25 cellular contexts compared by ENCODE assay signal in the genomic region with DNA sequence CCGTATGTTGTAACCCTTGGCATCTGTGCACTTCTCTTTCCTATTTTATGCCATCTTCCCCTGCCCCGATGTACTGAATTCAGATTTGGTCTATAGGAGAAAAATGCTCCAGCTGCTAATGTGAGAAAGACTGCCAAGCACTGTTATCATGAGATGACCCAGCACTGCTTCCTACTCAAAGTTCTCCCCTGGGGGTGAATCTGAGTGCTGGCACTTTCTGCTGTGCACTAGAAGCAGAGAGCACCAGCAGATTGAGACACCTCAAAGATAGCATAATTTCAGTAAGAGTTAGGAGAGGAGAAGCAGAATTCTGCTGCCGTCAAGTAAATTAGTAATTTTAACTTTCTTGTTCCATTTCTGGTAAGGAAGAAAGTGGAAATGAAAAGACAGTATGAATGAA.
A peak's percentile ranks its signal among the peaks of the same experiment; 100 is the strongest.
DNase-seq lines count a peak whose midpoint lies in the region; ATAC-seq and TF ChIP-seq lines count a peak whose summit lies in the region.
"Had no signal": no experiment of that assay in that cellular context is flagged by ENCODE, and none has a peak within 500 bp of the region (broad histone marks: within the 10 kb centered on the region; RNA-seq: fewer than 3 reads in every experiment).

No MANE protein-coding gene starts in this region.

- no peaks in the 10 kb centered on the region for H3K9me3 ChIP-seq in GM23248 (ENCODE audit: low read depth)
- H3K9me3 ChIP-seq in Karpas-422 (ENCODE audit: low read length): no peaks in the 10 kb centered on the region
- no peaks in the 10 kb centered on the region; the same call in 1 of the 2 replicates for H3K9me3 ChIP-seq in SK-N-SH
- H3K9me3 ChIP-seq: Caco-2 had no signal

- in situ Hi-C loops in GM23248 (cut with MboI): no loop called here

- H2AFZ ChIP-seq in GM23248 (no peak overlapping the region), Karpas-422 (ENCODE audit: low read length) (no peak overlapping the region), SK-N-SH (ENCODE audit: low read depth) (no peak overlapping the region)
- H2AFZ ChIP-seq: parathyroid adenoma had no signal

- no peak for ATAC-seq in HG03460 (IDR thresholded peaks at IDR 0.05; ENCODE audit: unreplicated experiment)
- ATAC-seq: activated T-cell treated with anti-CD3 and anti-CD28 coated beads, Interleukin-2, amount 50 U/mL, for 72 hours; left lobe of liver; PC-3; stimulated activated memory B cell treated with anti-CD40 and anti-IgM and Interleukin-4, amounts not matched to agents 10 μg/mL and 1 μg/mL and 100 μg/mL, for 72 hours; T-helper 17 cell had no signal

- H3K9me3 Mint-ChIP-seq in T-helper 2 cell treated with Interferon-gamma antibody and Interleukin-4, amounts not matched to agents 5 μg/mL and 100 μg/mL, for 36 hours: no peaks in the 10 kb centered on the region
- H3K9me3 Mint-ChIP-seq: activated CD4-positive, alpha-beta memory T cell treated with anti-CD3 and anti-CD28 coated beads for 36 hours; activated T-cell treated with anti-CD3 and anti-CD28 coated beads, Interleukin-2, amount 50 U/mL, for 72 hours; stimulated activated memory B cell treated with anti-CD40 and anti-IgM and Interleukin-4, amounts not matched to agents 10 μg/mL and 1 μg/mL and 100 μg/mL, for 72 hours; type B pancreatic cell had no signal

- peak in 1 of 2 experiments; percentile 43; a peak in 1 of 4 replicates for TF ChIP-seq EP300 in SK-N-SH (IDR thresholded peaks at IDR 0.05; ENCODE audit: borderline replicate concordance in 1 of 2, low read depth in 1 of 2, low read length in 1 of 2)

- H3K27me3 ChIP-seq in GM23248 (replicated peaks; ENCODE audit: insufficient read depth) (no peaks in the 10 kb centered on the region), Karpas-422 (ENCODE audit: low read length) (no peaks in the 10 kb centered on the region), SK-N-SH (ENCODE audit: insufficient read depth) (no peaks in the 10 kb centered on the region)

- intact Hi-C loops in cardiac septum (cut with DNase I): no loop called here

- H3K9ac ChIP-seq in GM23248 (no peak overlapping the region), Karpas-422 (ENCODE audit: low read length) (no peak overlapping the region), SK-N-SH (no peak overlapping the region)
- H3K9ac ChIP-seq: parathyroid adenoma had no signal

- H3K79me2 ChIP-seq in GM23248 (ENCODE audit: insufficient read depth) (no peaks in the 10 kb centered on the region), Karpas-422 (ENCODE audit: low read length) (peaks cover 13% of the 10 kb centered on the region), SK-N-SH (ENCODE audit: insufficient read depth) (no peaks in the 10 kb centered on the region)
- H3K79me2 ChIP-seq: parathyroid adenoma had no signal

- CTCF ChIA-PET in SK-N-SH (lab: Yijun Ruan, JAX): interaction anchor here (0.7 to 1.1 kb wide), 2 partner anchors 15 to 23 kb away, joined by 3 read pairs; no protein-coding TSS in a partner anchor

- H3K4me2 ChIP-seq in GM23248 (ENCODE audit: unreplicated experiment) (no peak overlapping the region), Karpas-422 (ENCODE audit: low read depth, low read length, poor library complexity, severe bottlenecking) (no peak overlapping the region), SK-N-SH (no peak overlapping the region)

- H3F3A ChIP-seq in GM23248 (ENCODE audit: insufficient read depth): no peaks in the 10 kb centered on the region
- H3F3A ChIP-seq in SK-N-SH (replicated peaks; ENCODE audit: insufficient read depth): peaks cover 2% of the 10 kb centered on the region

- H3K4me1 Mint-ChIP-seq in T-helper 2 cell treated with Interferon-gamma antibody and Interleukin-4, amounts not matched to agents 5 μg/mL and 100 μg/mL, for 36 hours (ENCODE audit: low read depth): no peaks in the 10 kb centered on the region
- H3K4me1 Mint-ChIP-seq: stimulated activated memory B cell treated with anti-CD40 and anti-IgM and Interleukin-4, amounts not matched to agents 10 μg/mL and 1 μg/mL and 100 μg/mL, for 72 hours had no signal

- H3K4me1 ChIP-seq in GM23248 (ENCODE audit: insufficient read depth) (no peaks in the 10 kb centered on the region), Karpas-422 (ENCODE audit: low read length) (peaks cover 9% of the 10 kb centered on the region), SK-N-SH (ENCODE audit: control insufficient read depth in 1 of 2, insufficient read depth in 2 of 2, low read depth in 1 of 2, low read length in 1 of 2) (peaks cover 0 to 4% of the 10 kb centered on the region in 2 experiments; a peak in 2 of 4 replicates)
- H3K4me1 ChIP-seq: parathyroid adenoma had no signal

- H3K27ac ChIP-seq in GM23248 (no peak overlapping the region), Karpas-422 (ENCODE audit: low read length) (peak overlapping the region; percentile 19; the same call in 1 of the 2 replicates), SK-N-SH (ENCODE audit: low read depth in 2 of 2, low read length in 1 of 2) (no peak overlapping the region)
- H3K27ac ChIP-seq: parathyroid adenoma had no signal

- no peak for TF ChIP-seq RAD21 in SK-N-SH (IDR thresholded peaks at IDR 0.05; ENCODE audit: low read length)

- no peak overlapping the region for H3K4me3 Mint-ChIP-seq in T-helper 2 cell treated with Interferon-gamma antibody and Interleukin-4, amounts not matched to agents 5 μg/mL and 100 μg/mL, for 36 hours
- H3K4me3 Mint-ChIP-seq: activated CD4-positive, alpha-beta memory T cell treated with anti-CD3 and anti-CD28 coated beads for 36 hours; activated T-cell treated with anti-CD3 and anti-CD28 coated beads, Interleukin-2, amount 50 U/mL, for 72 hours; stimulated activated memory B cell treated with anti-CD40 and anti-IgM and Interleukin-4, amounts not matched to agents 10 μg/mL and 1 μg/mL and 100 μg/mL, for 72 hours; T-helper 17 cell; type B pancreatic cell had no signal

- DNase-seq in GM23248: peak; percentile 5
- peak; percentile 66 for DNase-seq in Karpas-422
- peak; percentile 53 for DNase-seq in SK-N-SH
- DNase-seq in foreskin melanocyte: peak; percentile 44
- no peak for DNase-seq in T-helper 2 cell treated with Interferon-gamma antibody and Interleukin-4, amounts not matched to agents 5 μg/mL and 100 μg/mL, for 36 hours (ENCODE audit: low spot score)
- DNase-seq in cardiac septum (ENCODE audit: low spot score): no peak
- DNase-seq: activated CD4-positive, alpha-beta memory T cell treated with anti-CD3 and anti-CD28 coated beads for 36 hours; activated CD4-positive, CD25-positive, alpha-beta regulatory T cell treated with anti-CD3 and anti-CD28 coated beads, Interleukin-2, amount 50 U/mL, for 72 hours; activated T-cell treated with anti-CD3 and anti-CD28 coated beads, Interleukin-2, amount 50 U/mL, for 72 hours; C1 segment of cervical spinal cord; Caco-2; GOT3; mesenchymal stem cell; MV-4-11; NCI-H1436 treated with DMSO at 0.1 percent for 48 hours; NCI-H2081 treated with DMSO at 0.1 percent for 48 hours; NCI-H510A treated with DMSO at 0.1 percent for 48 hours; PC-3; retina; T-helper 17 cell had no signal

- POLR2A ChIA-PET in SK-N-SH (lab: Yijun Ruan, JAX): no interaction called here

- TF ChIP-seq CTCF in SK-N-SH (IDR thresholded peaks at IDR 0.05): no peak

- H3K9me2 ChIP-seq in GM23248 (ENCODE audit: insufficient read depth) (no peaks in the 10 kb centered on the region), Karpas-422 (replicated peaks; ENCODE audit: insufficient read depth, low read length) (no peaks in the 10 kb centered on the region; the same call in 1 of the 2 replicates), SK-N-SH (no peaks in the 10 kb centered on the region)

- no peak overlapping the region for H3K27ac Mint-ChIP-seq in T-helper 2 cell treated with Interferon-gamma antibody and Interleukin-4, amounts not matched to agents 5 μg/mL and 100 μg/mL, for 36 hours
- H3K27ac Mint-ChIP-seq: activated CD4-positive, alpha-beta memory T cell treated with anti-CD3 and anti-CD28 coated beads for 36 hours; activated T-cell treated with anti-CD3 and anti-CD28 coated beads, Interleukin-2, amount 50 U/mL, for 72 hours; stimulated activated memory B cell treated with anti-CD40 and anti-IgM and Interleukin-4, amounts not matched to agents 10 μg/mL and 1 μg/mL and 100 μg/mL, for 72 hours; T-helper 17 cell; type B pancreatic cell had no signal

- H3K27me3 Mint-ChIP-seq in T-helper 2 cell treated with Interferon-gamma antibody and Interleukin-4, amounts not matched to agents 5 μg/mL and 100 μg/mL, for 36 hours (ENCODE audit: low read depth): no peaks in the 10 kb centered on the region
- H3K27me3 Mint-ChIP-seq: activated CD4-positive, alpha-beta memory T cell treated with anti-CD3 and anti-CD28 coated beads for 36 hours; stimulated activated memory B cell treated with anti-CD40 and anti-IgM and Interleukin-4, amounts not matched to agents 10 μg/mL and 1 μg/mL and 100 μg/mL, for 72 hours; T-helper 17 cell; type B pancreatic cell had no signal

- H3K4me3 ChIP-seq in GM23248 (no peak overlapping the region), Karpas-422 (ENCODE audit: low read length) (no peak overlapping the region), SK-N-SH (ENCODE audit: low read depth in 2 of 2, low read length in 1 of 2) (no peak overlapping the region)

- H3K36me3 ChIP-seq in GM23248 (ENCODE audit: low read depth) (no peaks in the 10 kb centered on the region), Karpas-422 (ENCODE audit: insufficient read depth, low read length) (0 out of 2 replicates have a peak, but pooled peaks cover 7% of the 10 kb centered on the region), SK-N-SH (replicated peaks in 1 of 2; ENCODE audit: control insufficient read depth in 1 of 2, insufficient read depth in 2 of 2, low read length in 1 of 2) (no peaks in the 10 kb centered on the region)

- peaks cover 2% of the 10 kb centered on the region for H3K36me3 Mint-ChIP-seq in T-helper 2 cell treated with Interferon-gamma antibody and Interleukin-4, amounts not matched to agents 5 μg/mL and 100 μg/mL, for 36 hours (ENCODE audit: low read depth)
- H3K36me3 Mint-ChIP-seq: activated CD4-positive, alpha-beta memory T cell treated with anti-CD3 and anti-CD28 coated beads for 36 hours; stimulated activated memory B cell treated with anti-CD40 and anti-IgM and Interleukin-4, amounts not matched to agents 10 μg/mL and 1 μg/mL and 100 μg/mL, for 72 hours had no signal

- H4K20me1 ChIP-seq in GM23248 (ENCODE audit: insufficient read depth) (no peaks in the 10 kb centered on the region), Karpas-422 (ENCODE audit: insufficient read depth, low read depth, low read length) (no peaks in the 10 kb centered on the region), SK-N-SH (ENCODE audit: insufficient read depth) (no peaks in the 10 kb centered on the region)

- 93 to 99% methylated on average over 3 of the region's 3 CpGs for WGBS in GM23248 (ENCODE audit: low coverage in 1 of 2, low lambda C conversion rate in 2 of 2, missing lambda C conversion rate in 2 of 2), 2 experiments
- 70% methylated on average over 3 of the region's 3 CpGs for WGBS in SK-N-SH (ENCODE audit: low lambda C conversion rate)

TF ChIP-seq in SK-N-SH, 30 proteins besides CTCF, POLR2A, EP300 and RAD21:
- TF ChIP-seq GATA2 (CRISPR knock-in tag; IDR thresholded peaks at IDR 0.05): 0 out of 2 replicates have a peak, but pooled peaks have one; percentile 27
- TF ChIP-seq TEAD4 (IDR thresholded peaks at IDR 0.05; ENCODE audit: borderline replicate concordance, insufficient read depth): no peak
- TF ChIP-seq RCOR1 (IDR thresholded peaks at IDR 0.05; ENCODE audit: low read length): peak; percentile 57; the same call in 1 of the 2 replicates

Comparison
In these comparisons a context has a peak if more than half of its experiments do, and no peak if none do; other contexts are left out.
1. DNase-seq: peak in GM23248 (single experiment), Karpas-422 (single experiment), SK-N-SH (single experiment) and foreskin melanocyte (single experiment); none in T-helper 2 cell treated with Interferon-gamma antibody and Interleukin-4, amounts not matched to agents 5 μg/mL and 100 μg/mL, for 36 hours (single experiment) and cardiac septum (single experiment).